In genomic region chr16:56849690-56850680, GRCh38 we compare ENCODE assay signal across 1 cellular context.
A peak's percentile ranks its signal among the peaks of the same experiment; 100 is the strongest.
TF ChIP-seq lines count a peak whose summit lies in the region.

No MANE protein-coding gene starts in this region.

TF ChIP-seq in HepG2, 621 proteins besides CTCF, POLR2A, EP300 and RAD21 (continued from another document and continues in another):
- TF ChIP-seq GMEB1 (CRISPR knock-in tag; IDR thresholded peaks at IDR 0.05; ENCODE audit: borderline replicate concordance) (no peak), ZBTB20 (CRISPR knock-in tag; IDR thresholded peaks at IDR 0.05; ENCODE audit: borderline replicate concordance, low read depth) (peak; percentile 84; the same call in 1 of the 2 replicates), ETV6 (CRISPR knock-in tag; conservative IDR thresholded peaks at IDR 0.05) (0 out of 2 replicates have a peak, but pooled peaks have one; percentile 49), ATF1 (CRISPR knock-in tag; IDR thresholded peaks at IDR 0.05) (no peak; the same call in 1 of the 2 replicates), ZNF598 (CRISPR knock-in tag; IDR thresholded peaks at IDR 0.05; ENCODE audit: borderline replicate concordance) (no peak), ESRRA (CRISPR knock-in tag; IDR thresholded peaks at IDR 0.05; ENCODE audit: low read depth) (0 out of 2 replicates have a peak, but pooled peaks have one; percentile 53), HOXA5 (CRISPR knock-in tag; IDR thresholded peaks at IDR 0.05) (no peak; the same call in 1 of the 2 replicates), JUN (CRISPR knock-in tag; IDR thresholded peaks at IDR 0.05) (no peak), ZNF205 (CRISPR knock-in tag; IDR thresholded peaks at IDR 0.05) (no peak; the same call in none of the 2 replicates), ZNF460 (CRISPR knock-in tag; IDR thresholded peaks at IDR 0.05; ENCODE audit: borderline replicate concordance) (no peak), CENPBD1 (CRISPR knock-in tag; IDR thresholded peaks at IDR 0.05; ENCODE audit: borderline replicate concordance, low read depth) (no peak), TOE1 (CRISPR knock-in tag; IDR thresholded peaks at IDR 0.05) (no peak), GATAD1 (CRISPR knock-in tag; IDR thresholded peaks at IDR 0.05) (0 out of 2 replicates have a peak, but pooled peaks have one; percentile 8), BATF2 (CRISPR knock-in tag; IDR thresholded peaks at IDR 0.05) (no peak), ZFP36 (IDR thresholded peaks at IDR 0.05; ENCODE audit: borderline replicate concordance, low read depth, low read length, partially characterized antibody) (no peak), SP5 (CRISPR knock-in tag; IDR thresholded peaks at IDR 0.05; ENCODE audit: borderline replicate concordance, low read depth) (no peak), ZSCAN31 (CRISPR knock-in tag; IDR thresholded peaks at IDR 0.05; ENCODE audit: low read depth) (0 out of 2 replicates have a peak, but pooled peaks have one; percentile 45), ZNF652 (CRISPR knock-in tag; IDR thresholded peaks at IDR 0.05; ENCODE audit: borderline replicate concordance, low read depth) (no peak), NFRKB (IDR thresholded peaks at IDR 0.05) (no peak), ZBTB43 (CRISPR knock-in tag; conservative IDR thresholded peaks at IDR 0.05) (peak; percentile 20), THAP8 (CRISPR knock-in tag; IDR thresholded peaks at IDR 0.05; ENCODE audit: borderline replicate concordance) (no peak), TAF1 (CRISPR knock-in tag; IDR thresholded peaks at IDR 0.05) (no peak), ZNF770 (CRISPR knock-in tag; IDR thresholded peaks at IDR 0.05) (no peak), KDM4B (CRISPR knock-in tag; IDR thresholded peaks at IDR 0.05) (no peak), MAF1 (CRISPR knock-in tag; IDR thresholded peaks at IDR 0.05; ENCODE audit: borderline replicate concordance) (no peak), MXI1 (IDR thresholded peaks at IDR 0.05; ENCODE audit: borderline replicate concordance, low read depth, low read length) (no peak), ZNF234 (CRISPR knock-in tag; conservative IDR thresholded peaks at IDR 0.05) (no peak), GZF1 (CRISPR knock-in tag; IDR thresholded peaks at IDR 0.05) (no peak; the same call in 1 of the 2 replicates), ZBED4 (CRISPR knock-in tag; IDR thresholded peaks at IDR 0.05; ENCODE audit: borderline replicate concordance) (no peak), SAFB2 (CRISPR knock-in tag; IDR thresholded peaks at IDR 0.05; ENCODE audit: borderline replicate concordance, low read depth) (no peak), ZNF451 (CRISPR knock-in tag; IDR thresholded peaks at IDR 0.05) (peak; percentile 15; the same call in 1 of the 2 replicates), NPAS2 (CRISPR knock-in tag; IDR thresholded peaks at IDR 0.05; ENCODE audit: borderline replicate concordance) (no peak), ZNF672 (CRISPR knock-in tag; IDR thresholded peaks at IDR 0.05) (no peak), THAP11 (CRISPR knock-in tag; IDR thresholded peaks at IDR 0.05) (no peak), ZMYM3 (CRISPR knock-in tag; IDR thresholded peaks at IDR 0.05) (peak; percentile 75), ZFP90 (CRISPR knock-in tag; IDR thresholded peaks at IDR 0.05; ENCODE audit: borderline replicate concordance) (peak; percentile 79; the same call in 1 of the 2 replicates), EHMT2 (IDR thresholded peaks at IDR 0.05; ENCODE audit: borderline replicate concordance, low read depth, low read length) (no peak), IRX3 (CRISPR knock-in tag; IDR thresholded peaks at IDR 0.05; ENCODE audit: borderline replicate concordance, low read depth) (no peak), POGK (CRISPR knock-in tag; conservative IDR thresholded peaks at IDR 0.05) (no peak), POLR2AphosphoS2 (IDR thresholded peaks at IDR 0.05; ENCODE audit: low read depth, low read length) (no peak), ASH2L (IDR thresholded peaks at IDR 0.05; ENCODE audit: insufficient read length, low read depth, low read length) (peak; percentile 86), ISX (CRISPR knock-in tag; conservative IDR thresholded peaks at IDR 0.05) (no peak; the same call in 1 of the 2 replicates), ZNF766 (CRISPR knock-in tag; IDR thresholded peaks at IDR 0.05; ENCODE audit: borderline replicate concordance) (no peak), ARNT2 (CRISPR knock-in tag; IDR thresholded peaks at IDR 0.05; ENCODE audit: low read depth) (no peak; the same call in 1 of the 2 replicates), ATM (IDR thresholded peaks at IDR 0.05; ENCODE audit: borderline replicate concordance) (no peak), ZNF850 (CRISPR knock-in tag; conservative IDR thresholded peaks at IDR 0.05) (peak; percentile 95), HBP1 (CRISPR knock-in tag; IDR thresholded peaks at IDR 0.05; ENCODE audit: low read depth) (no peak), MYNN (CRISPR knock-in tag; IDR thresholded peaks at IDR 0.05; ENCODE audit: low read depth) (no peak), ZBTB7A (CRISPR knock-in tag; IDR thresholded peaks at IDR 0.05) (no peak), GATA4 (IDR thresholded peaks at IDR 0.05; ENCODE audit: borderline replicate concordance, low read depth) (peak; percentile 70; the same call in 1 of the 2 replicates), SMAD1 (CRISPR knock-in tag; IDR thresholded peaks at IDR 0.05; ENCODE audit: borderline replicate concordance, low read depth) (no peak), MYC (CRISPR knock-in tag; IDR thresholded peaks at IDR 0.05; ENCODE audit: borderline replicate concordance) (0 out of 2 replicates have a peak, but pooled peaks have one; percentile 8), SP4 (CRISPR knock-in tag; IDR thresholded peaks at IDR 0.05) (no peak), MAFK (conservative IDR thresholded peaks at IDR 0.05 in 1 of 2, IDR thresholded peaks at IDR 0.05 in 1 of 2; ENCODE audit: low read length in 2 of 2) (peak in 1 of 2 experiments; percentile 26; a peak in 1 of 4 replicates), ATF2 (CRISPR knock-in tag; IDR thresholded peaks at IDR 0.05) (no peak), ZNF337 (CRISPR knock-in tag; IDR thresholded peaks at IDR 0.05; ENCODE audit: borderline replicate concordance, low read depth) (no peak)
